Comparison of ENCODE assay signal across 1 cellular context in genomic region chr17:51258756-51259573, GRCh38.
A peak's percentile ranks its signal among the peaks of the same experiment; 100 is the strongest.
TF ChIP-seq lines count a peak whose summit lies in the region.

No MANE protein-coding gene starts in this region.

TF ChIP-seq in H1, 55 proteins besides CTCF, POLR2A, EP300 and RAD21 (continued from another document):
- TF ChIP-seq JUN (IDR thresholded peaks at IDR 0.05; ENCODE audit: low read depth, low read length) (no peak), SIN3A (conservative IDR thresholded peaks at IDR 0.05 in 1 of 2, IDR thresholded peaks at IDR 0.05 in 1 of 2; ENCODE audit: low read depth in 1 of 2, low read length in 2 of 2) (peak; percentile 15 to 49; a peak in 1 of 4 replicates), MAX (IDR thresholded peaks at IDR 0.05) (peak; percentile 90), NRF1 (IDR thresholded peaks at IDR 0.05; ENCODE audit: low read depth, low read length) (no peak), CHD2 (IDR thresholded peaks at IDR 0.05; ENCODE audit: low read length) (no peak), RXRA (IDR thresholded peaks at IDR 0.05; ENCODE audit: insufficient read depth, low read depth, low read length) (no peak), SAP30 (IDR thresholded peaks at IDR 0.05; ENCODE audit: insufficient read depth, insufficient replicate concordance, low read length) (peak; percentile 94)
TF ChIP-seq in H1: peak in this region for 4.
